Comparison of ENCODE assay signal across 8 cellular contexts in the genomic region with DNA sequence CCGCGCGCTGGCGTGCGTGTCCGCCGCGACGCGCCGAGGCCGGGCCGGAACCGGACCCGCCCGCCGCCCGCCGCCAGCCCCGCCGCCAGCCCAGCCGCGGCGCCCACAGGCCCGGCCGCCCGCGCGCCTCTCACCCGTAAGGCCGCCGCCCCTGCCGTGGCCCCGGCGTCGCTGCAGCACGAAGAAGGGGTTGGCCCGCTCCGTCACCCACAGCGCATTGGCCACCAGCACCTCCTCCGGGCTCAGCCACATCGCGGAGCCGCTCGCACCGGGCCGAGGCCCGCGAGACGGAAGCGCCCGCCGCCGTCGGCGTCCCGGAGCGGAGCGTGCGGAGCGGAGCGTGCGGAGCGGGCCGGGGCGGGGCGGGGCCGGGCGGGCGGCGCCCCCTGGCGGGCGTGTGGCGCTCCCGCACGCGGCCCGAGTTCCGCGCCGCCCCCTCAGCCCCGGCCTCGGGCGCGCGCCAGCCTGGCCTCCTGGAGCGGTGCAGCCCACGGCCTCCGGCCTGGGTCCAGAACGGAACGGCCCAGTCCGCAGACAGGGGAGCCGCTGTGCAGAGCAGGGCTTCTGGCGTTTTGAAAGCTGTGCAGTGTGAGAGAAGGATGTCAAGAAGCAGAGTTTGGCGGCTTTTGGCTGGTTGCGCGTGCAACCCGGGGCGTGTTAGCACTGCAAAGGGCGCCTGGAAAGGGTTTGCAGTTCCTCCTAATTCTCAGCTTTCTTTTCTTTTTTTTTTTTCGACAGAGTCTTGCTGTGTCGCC. TPM values are rescaled to one million over a fixed set of nuclear protein-coding genes. Genes with fewer than 3 reads are reported as not detected.
DNase-seq lines count a peak whose midpoint lies in the region; TF ChIP-seq lines count a peak whose summit lies in the region.

A gene (minus strand): TSS at position 328 of the 755 bp plus-strand sequence. CDS start 76 bp downstream, at position 252.

- H3K36me3 Mint-ChIP-seq in HFFc6 (ENCODE audit: low read depth), result peaks cover 6% of the 10 kb centered on the region; the same call in 1 of the 2 replicates

- peak within 1 kb of the TSS; percentile 70 for H3K4me3 ChIP-seq in NB4 (ENCODE audit: low read depth, low read length)
- peak within 1 kb of the TSS; percentile 69 to 81 for H3K4me3 ChIP-seq in cardiac fibroblast (replicated peaks in 1 of 2; ENCODE audit: low read depth in 2 of 2, low read length in 2 of 2)

- no peaks in the 10 kb centered on the region for H3K9me3 Mint-ChIP-seq in HFFc6

- H3K27me3 Mint-ChIP-seq in HFFc6 (ENCODE audit: insufficient read depth), result no peaks in the 10 kb centered on the region; the same call in 1 of the 2 replicates

- H3K4me1 Mint-ChIP-seq in HFFc6 (ENCODE audit: low read depth), result peaks cover 9% of the 10 kb centered on the region; the same call in 1 of the 2 replicates

- peak within 1 kb of the TSS; percentile 83 for H3K27ac Mint-ChIP-seq in HFFc6

- peak; percentile 60 for TF ChIP-seq CTCF in HFFc6 (IDR thresholded peaks at IDR 0.05)
- TF ChIP-seq CTCF in NB4 (IDR thresholded peaks at IDR 0.05; ENCODE audit: low read depth, low read length), result no peak
- peak; percentile 11 for TF ChIP-seq CTCF in cardiac fibroblast (IDR thresholded peaks at IDR 0.05; ENCODE audit: low read depth, low read length)

- DNase-seq in NCI-H1105 treated with DMSO at 0.1 percent for 48 hours (lab: John Stamatoyannopoulos, UW) (peak; percentile 12), NCI-H1105 (lab: John Stamatoyannopoulos, UW) (no peak), HFFc6 (peak; percentile 40), NB4 (ENCODE audit: low read depth) (peak; percentile 76), cardiac fibroblast (ENCODE audit: low read depth in 2 of 2) (peak; percentile 62 to 76), iris pigment epithelial cell (ENCODE audit: low read depth) (peak; percentile 50)
- DNase-seq in activated CD4-positive, CD25-positive, alpha-beta regulatory T cell (lab: John Stamatoyannopoulos, UW), result peak; percentile 29 to 68 (median 55)
- peak; percentile 41 for DNase-seq in stimulated activated CD4-positive, alpha-beta T cell treated with anti-CD3 and anti-CD28 coated beads, Interleukin-12 subunit alpha, Interleukin-12 subunit beta, amount 100 ng/mL, for 24 hours (ENCODE audit: low read depth in 2 of 2)

- peak; percentile 61 for TF ChIP-seq POLR2A in NB4 (IDR thresholded peaks at IDR 0.05; ENCODE audit: extremely low read depth, insufficient read length)

- H3K4me3 Mint-ChIP-seq in HFFc6, result peak within 1 kb of the TSS; percentile 93

RNA-seq across cellular contexts. Expression of the gene that starts here (rescaled TPM):
- 10 to 100 TPM; 64.6 to 90.7 (median 73.4) TPM for total RNA-seq in HFFc6 (2021; fragmentation: NEBNext Ultra II Directional; extraction: Animal tissue kit (Norgen Biotek cat#: 25700))
